In the genomic region with DNA sequence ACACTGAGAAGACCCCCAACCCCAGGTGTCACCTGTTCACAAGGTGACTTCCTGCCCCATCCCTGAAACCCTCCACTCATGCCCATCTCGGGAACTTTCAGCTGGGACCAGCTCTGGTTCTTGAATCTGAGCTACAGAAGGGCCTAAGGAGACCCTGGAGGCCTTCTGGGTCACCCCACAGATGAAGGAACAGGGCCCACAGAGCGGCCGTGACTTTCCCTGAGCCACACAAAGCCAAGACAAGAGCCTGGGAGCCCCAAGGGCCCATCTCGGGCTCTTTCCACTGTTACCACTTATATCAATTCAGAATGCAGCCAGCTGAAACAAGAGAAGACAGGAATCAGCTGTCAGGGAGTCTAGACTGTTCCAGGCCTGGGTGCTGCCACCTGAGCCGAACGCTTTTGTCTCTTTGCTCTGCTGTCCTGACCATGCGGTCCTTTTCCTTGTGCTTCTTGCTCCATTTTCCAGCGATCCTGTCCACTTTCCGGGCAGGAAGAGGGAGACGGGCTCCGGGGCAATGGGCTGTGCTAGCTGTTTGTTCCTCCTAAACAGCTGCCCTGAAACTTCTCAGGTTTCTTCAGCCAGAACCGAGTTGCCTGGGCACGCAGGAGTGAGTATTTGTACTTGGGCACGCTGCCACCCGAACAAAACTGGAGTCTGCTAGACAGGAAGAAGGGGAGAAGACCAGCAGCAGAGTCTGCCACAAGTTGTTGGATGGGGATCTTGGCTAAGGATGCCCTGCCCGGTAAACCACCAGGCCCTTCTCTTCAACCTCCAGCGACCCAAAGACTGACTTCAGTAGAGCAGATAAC, we compare ENCODE assay signal across 16 cellular contexts. TPM values are rescaled to one million over a fixed set of nuclear protein-coding genes. Genes with fewer than 3 reads are reported as not detected.
A peak's percentile ranks its signal among the peaks of the same experiment; 100 is the strongest.
DNase-seq lines count a peak whose midpoint lies in the region; ATAC-seq, FAIRE-seq and TF ChIP-seq lines count a peak whose summit lies in the region.
"Had no signal": no experiment of that assay in that cellular context is flagged by ENCODE, and none has a peak within 500 bp of the region (broad histone marks: within the 10 kb centered on the region; RNA-seq: fewer than 3 reads in every experiment).

No MANE protein-coding gene starts in this region.

- H3K9me3 ChIP-seq in psoas muscle (no peaks in the 10 kb centered on the region), hepatocyte (ENCODE audit: low read depth) (no peaks in the 10 kb centered on the region)
- H3K9me3 ChIP-seq: pancreas, Peyer's patch had no signal

- ATAC-seq in psoas muscle (peak; percentile 59 to 77 (median 72)), GM21717 (IDR thresholded peaks at IDR 0.05; ENCODE audit: unreplicated experiment) (no peak)
- ATAC-seq: pancreas, T-cell had no signal

- FAIRE-seq in bronchial epithelial cell (lab: Jason Lieb, UNC) = no peak
- FAIRE-seq: H1, pancreas had no signal

- 17 to 50% (median 35%) methylated on average over 17 of the region's 17 CpGs for WGBS in psoas muscle, 3 donors
- WGBS in hepatocyte (ENCODE audit: low lambda C conversion rate, missing lambda C conversion rate) = 87% methylated on average over 17 of the region's 17 CpGs

- H4K20me1 ChIP-seq in hepatocyte (ENCODE audit: insufficient read depth, poor library complexity, severe bottlenecking) = no peaks in the 10 kb centered on the region

- peak overlapping the region; percentile 85 for H3K27ac ChIP-seq in psoas muscle
- H3K27ac ChIP-seq in hepatocyte = no peak overlapping the region
- H3K27ac ChIP-seq: pancreas, Peyer's patch had no signal

- TF ChIP-seq CTCF in bronchial epithelial cell (IDR thresholded peaks at IDR 0.05; ENCODE audit: insufficient read depth, low read length, severe bottlenecking) = no peak
- TF ChIP-seq CTCF in psoas muscle (IDR thresholded peaks at IDR 0.05) = no peak
- TF ChIP-seq CTCF in hepatocyte (IDR thresholded peaks at IDR 0.05; ENCODE audit: poor library complexity) = no peak

- H3K4me1 ChIP-seq in psoas muscle = peaks cover 11% of the 10 kb centered on the region
- no peaks in the 10 kb centered on the region for H3K4me1 ChIP-seq in hepatocyte (ENCODE audit: insufficient read depth)
- H3K4me1 ChIP-seq: pancreas, Peyer's patch had no signal

- intact Hi-C loops in psoas muscle (cut with DNase I) = no loop called here

- H3K9me2 ChIP-seq in hepatocyte (replicated peaks; ENCODE audit: insufficient read depth) = no peaks in the 10 kb centered on the region

- H3K79me2 ChIP-seq in hepatocyte = no peaks in the 10 kb centered on the region

- DNase-seq in H7 = peak; percentile 32
- peak; percentile 98 for DNase-seq in NCI-H2107 treated with DMSO at 0.1 percent for 48 hours (lab: John Stamatoyannopoulos, UW; ENCODE audit: unreplicated experiment)
- DNase-seq in bronchial epithelial cell (ENCODE audit: low read depth) = peak; percentile 85
- peak in 1 of 2 donors; percentile 58 for DNase-seq in psoas muscle
- DNase-seq in activated T-cell treated with anti-CD3 and anti-CD28 coated beads, Interleukin-2, amount 50 U/mL, for 48 hours = no peak
- no peak for DNase-seq in amygdala (lab: John Stamatoyannopoulos, UW)
- DNase-seq in hepatocyte (ENCODE audit: low spot score) = no peak
- DNase-seq: GF-D8; NCI-H226; stimulated activated CD4-positive, alpha-beta T cell treated with anti-CD3 and anti-CD28 coated beads, Interleukin-2, amount 100 ng/mL, for 48 hours; T-cell had no signal

- H3K4me3 ChIP-seq in H7 (ENCODE audit: insufficient read depth, low read depth, low read length) = no peak overlapping the region
- H3K4me3 ChIP-seq in bronchial epithelial cell (ENCODE audit: low read depth, low read length) = no peak overlapping the region
- H3K4me3 ChIP-seq in psoas muscle = peak overlapping the region; percentile 18
- H3K4me3 ChIP-seq in hepatocyte = no peak overlapping the region
- H3K4me3 ChIP-seq: pancreas, Peyer's patch had no signal

- no peaks in the 10 kb centered on the region for H3K36me3 ChIP-seq in H7 (replicated peaks; ENCODE audit: control insufficient read depth, insufficient read depth, low read length)
- H3K36me3 ChIP-seq in bronchial epithelial cell (ENCODE audit: control insufficient read depth, insufficient read depth, low read length) = no peaks in the 10 kb centered on the region
- H3K36me3 ChIP-seq in psoas muscle (ENCODE audit: insufficient read depth in 1 of 2, low read depth in 1 of 2) = no peaks in the 10 kb centered on the region
- H3K36me3 ChIP-seq in hepatocyte (replicated peaks; ENCODE audit: insufficient read depth, low read depth) = no peaks in the 10 kb centered on the region
- H3K36me3 ChIP-seq: pancreas, Peyer's patch had no signal

- H3K27me3 ChIP-seq in H7 (ENCODE audit: control insufficient read depth, insufficient read depth, low read length) (no peaks in the 10 kb centered on the region), bronchial epithelial cell (ENCODE audit: control insufficient read depth, insufficient read depth, low read length) (no peaks in the 10 kb centered on the region), psoas muscle (ENCODE audit: insufficient read depth in 3 of 3, low read length in 2 of 3) (no peaks in the 10 kb centered on the region), hepatocyte (no peaks in the 10 kb centered on the region)
- H3K27me3 ChIP-seq: pancreas, Peyer's patch had no signal

- H2AFZ ChIP-seq in hepatocyte = no peak overlapping the region

- H3K4me2 ChIP-seq in hepatocyte = no peak overlapping the region
- H3K4me2 ChIP-seq: KMS-11 had no signal

RNA-seq across cellular contexts. Expression of a gene that starts 28.0 kb away (rescaled TPM):
- 0.55 and 1.2 TPM in 2 replicates for total RNA-seq in H7 (2014; rRNA removed; shearing (Covaris generic))
- total RNA-seq in bronchial epithelial cell (1.6 and 1.7 TPM in 2 replicates), psoas muscle (1 to 10 TPM; 3.2 to 8.0 (median 4.2) TPM), hepatocyte (11.1 and 18.0 TPM in 2 replicates)
- polyA plus RNA-seq in psoas muscle (1 to 10 TPM; 2.9 to 3.5 (median 3.4) TPM), hepatocyte (24.2 and 32.6 TPM in 2 replicates)
- total RNA-seq: H1 had no signal

RNA-seq across cellular contexts. Expression of a gene that starts 33.0 kb away (rescaled TPM):
- 3.5 and 4.8 TPM in 2 replicates for total RNA-seq in H7 (2014; rRNA removed; shearing (Covaris generic))
- total RNA-seq in bronchial epithelial cell = 2.1 and 4.6 TPM in 2 replicates
- under 1 TPM; 0.54 to 0.97 (median 0.72) TPM for total RNA-seq in psoas muscle
- under 1 TPM; 0.23 to 0.55 (median 0.44) TPM for polyA plus RNA-seq in psoas muscle
- total RNA-seq in hepatocyte = 44.3 and 74.0 TPM in 2 replicates
- 121 and 137 TPM in 2 replicates for polyA plus RNA-seq in hepatocyte

RNA-seq across cellular contexts. Expression of a gene that starts 54.3 kb away (rescaled TPM):
- total RNA-seq in H7 (2014; rRNA removed; shearing (Covaris generic)) = 67.8 and 82.8 TPM in 2 replicates
- total RNA-seq in bronchial epithelial cell = 78.7 and 94.0 TPM in 2 replicates
- 10 to 100 TPM; 37.0 to 53.2 (median 48.7) TPM for total RNA-seq in psoas muscle
- polyA plus RNA-seq in psoas muscle = 10 to 100 TPM; 33.1 to 78.5 (median 55.7) TPM
- total RNA-seq in hepatocyte = 60.2 and 78.3 TPM in 2 replicates
- polyA plus RNA-seq in hepatocyte = 94.5 and 101 TPM in 2 replicates

Comparison
In these comparisons a context has a peak if more than half of its experiments do, and no peak if none do; other contexts are left out.
1. DNase-seq: peak in H7 (single experiment), NCI-H2107 treated with DMSO at 0.1 percent for 48 hours (single experiment) and bronchial epithelial cell (single experiment); none in activated T-cell treated with anti-CD3 and anti-CD28 coated beads, Interleukin-2, amount 50 U/mL, for 48 hours (0 of 2), amygdala (0 of 56) and hepatocyte (single experiment).